ENCODE assay signal across 8 cellular contexts in the genomic region with DNA sequence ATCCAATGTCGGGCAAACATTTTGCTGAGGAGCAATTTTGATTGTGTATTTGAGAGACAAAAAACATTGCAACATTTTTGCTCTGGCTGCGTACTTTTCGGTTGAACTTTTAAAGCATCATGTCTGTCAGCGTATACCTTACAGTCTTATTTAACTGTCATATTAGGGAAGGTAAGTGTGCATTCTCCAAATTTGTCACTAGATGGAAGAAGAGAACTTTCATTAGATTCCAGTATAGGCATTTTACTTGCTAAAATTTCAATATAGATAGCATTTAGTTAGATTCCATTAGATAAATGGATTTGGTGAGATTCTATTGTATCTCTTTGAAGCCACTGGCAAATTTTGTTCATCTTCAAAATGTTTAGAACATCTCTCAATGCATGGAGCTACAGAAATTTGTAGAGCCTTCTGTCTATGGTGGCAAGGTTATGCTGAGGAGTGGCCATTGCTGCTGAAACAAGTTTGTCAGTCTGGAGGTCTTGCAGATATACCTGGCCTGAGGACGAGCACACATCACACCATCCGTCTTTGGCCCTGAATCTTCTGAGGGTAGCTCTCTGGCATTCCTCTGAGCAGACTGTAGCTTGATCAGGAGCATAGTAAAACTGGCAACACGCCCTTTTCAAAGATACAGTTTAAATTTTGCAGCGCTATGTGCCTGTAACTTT.
A peak's percentile ranks its signal among the peaks of the same experiment; 100 is the strongest.
DNase-seq lines count a peak whose midpoint lies in the region; ATAC-seq, FAIRE-seq and TF ChIP-seq lines count a peak whose summit lies in the region.

No MANE protein-coding gene starts in this region.

- peak; percentile 25 for DNase-seq in KBM-7
- DNase-seq in HepG2 (ENCODE audit: low spot score): peak; percentile 14
- DNase-seq in stimulated activated CD4-positive, alpha-beta T cell treated with anti-CD3 and anti-CD28 coated beads, Interleukin-4, amount 100 ng/mL, for 1 hour: no peak
- DNase-seq in activated gamma-delta T cell treated with Interleukin-2 at 50 U/mL for 16 hours: no peak
- no peak for DNase-seq in NCI-H524 treated with DMSO at 0.1 percent for 48 hours (lab: John Stamatoyannopoulos, UW)

- ATAC-seq in HepG2 (peak; percentile 71), GM19351 (IDR thresholded peaks at IDR 0.05; ENCODE audit: unreplicated experiment) (no peak)

- H3K4me1 ChIP-seq in DOHH2 (ENCODE audit: control insufficient read depth, low read length) (no peaks in the 10 kb centered on the region), HepG2 (ENCODE audit: insufficient read depth, low read length) (no peaks in the 10 kb centered on the region)

- CTCF ChIA-PET in HepG2 (lab: Yijun Ruan, JAX; ENCODE audit: low intra/inter-chr PET ratio, low total read pairs): no interaction called here

- H4K20me1 ChIP-seq in DOHH2 (ENCODE audit: control insufficient read depth, insufficient read depth, low read depth, low read length) (no peaks in the 10 kb centered on the region), HepG2 (ENCODE audit: insufficient read depth, low read length) (no peaks in the 10 kb centered on the region)

- H2AFZ ChIP-seq in HepG2 (ENCODE audit: low read length): no peak overlapping the region

- POLR2A ChIA-PET in HepG2 (lab: Yijun Ruan, JAX): no interaction called here

- no peak for FAIRE-seq in HepG2 (lab: Jason Lieb, UNC)

- TF ChIP-seq POLR2A in HepG2 (IDR thresholded peaks at IDR 0.05; ENCODE audit: insufficient read depth in 1 of 2, low read depth in 2 of 2, low read length in 2 of 2): no peak

- H3K27me3 ChIP-seq in DOHH2 (ENCODE audit: control insufficient read depth, low read length) (no peaks in the 10 kb centered on the region), HepG2 (ENCODE audit: control insufficient read depth in 1 of 2, insufficient read depth in 2 of 2, low read length in 2 of 2) (no peaks in the 10 kb centered on the region)

- intact Hi-C loops in HepG2 (cut with micrococcal nuclease; ENCODE audit: unreplicated experiment): loop anchor here (2.0 to 10.0 kb wide), 2 partner anchors 259 to 325 kb away; no protein-coding TSS in a partner anchor

- peak; percentile 40 for TF ChIP-seq CTCF in DOHH2 (IDR thresholded peaks at IDR 0.05; ENCODE audit: low read depth, low read length, poor library complexity, severe bottlenecking)
- TF ChIP-seq CTCF in VCaP (conservative IDR thresholded peaks at IDR 0.05): peak; percentile 79
- TF ChIP-seq CTCF in HepG2 (CRISPR knock-in tag; IDR thresholded peaks at IDR 0.05): peak; percentile 37

- 12% methylated on average over 8 of the region's 8 CpGs for whole genome bisulfite sequencing in HepG2 (ENCODE audit: low lambda C conversion rate)

- in situ Hi-C loops in KBM-7 (cut with MboI; ENCODE audit: low pct_unique_long_range_greater_than_20kb, low sequenced_read_pairs): no loop called here
- in situ Hi-C loops in HepG2 (cut with HindIII; ENCODE audit: extremely low pct_ligation_motif_present, low pct_unique_long_range_greater_than_20kb): no loop called here

- no peak for TF ChIP-seq RAD21 in HepG2 (CRISPR knock-in tag; IDR thresholded peaks at IDR 0.05)

- H3K9ac ChIP-seq in HepG2 (ENCODE audit: insufficient read depth, low read depth, low read length): no peak overlapping the region

- no peaks in the 10 kb centered on the region for H3K9me2 ChIP-seq in DOHH2 (replicated peaks; ENCODE audit: control insufficient read depth, low read length)

- H3K27ac ChIP-seq in DOHH2 (ENCODE audit: low read depth, low read length): no peak overlapping the region
- H3K27ac ChIP-seq in VCaP: no peak overlapping the region
- H3K27ac ChIP-seq in HepG2 (ENCODE audit: extremely low read length, insufficient read depth, low read length): no peak overlapping the region

- no peaks in the 10 kb centered on the region for H3K36me3 ChIP-seq in DOHH2 (ENCODE audit: control insufficient read depth, low read length)
- no peaks in the 10 kb centered on the region for H3K36me3 ChIP-seq in HepG2 (replicated peaks in 1 of 2; ENCODE audit: control insufficient read depth in 1 of 2, insufficient read depth in 2 of 2, low read length in 2 of 2)

- no peaks in the 10 kb centered on the region for H3F3A ChIP-seq in DOHH2 (ENCODE audit: control insufficient read depth, insufficient read depth)

- no peak overlapping the region for H3K4me2 ChIP-seq in DOHH2 (ENCODE audit: low read length)
- H3K4me2 ChIP-seq in HepG2 (ENCODE audit: low read depth, low read length): no peak overlapping the region

- no peaks in the 10 kb centered on the region for H3K79me2 ChIP-seq in DOHH2 (ENCODE audit: control insufficient read depth, low read length)
- H3K79me2 ChIP-seq in HepG2 (ENCODE audit: insufficient read depth, low read length): no peaks in the 10 kb centered on the region

- H3K4me3 ChIP-seq in DOHH2 (ENCODE audit: low read length): no peak overlapping the region
- H3K4me3 ChIP-seq in HepG2 (replicated peaks in 1 of 3; ENCODE audit: insufficient read depth in 1 of 3, low read depth in 2 of 3, low read length in 3 of 3): no peak overlapping the region

- H3K9me3 ChIP-seq in DOHH2 (ENCODE audit: control insufficient read depth, insufficient read depth, low read length) (no peaks in the 10 kb centered on the region), HepG2 (ENCODE audit: low read length) (no peaks in the 10 kb centered on the region)

- no TSS peak for BruUV-seq in HepG2 (replicated peaks; lab: Mats Ljungman, UMichigan)

- TF ChIP-seq EP300 in HepG2 (IDR thresholded peaks at IDR 0.05; ENCODE audit: low read depth in 2 of 2, low read length in 2 of 2) (no peak), HepG2 (CRISPR knock-in tag; IDR thresholded peaks at IDR 0.05; ENCODE audit: borderline replicate concordance) (no peak)

TF ChIP-seq in HepG2, 621 proteins besides CTCF, POLR2A, EP300 and RAD21:
- TF ChIP-seq SMYD3 (CRISPR knock-in tag; IDR thresholded peaks at IDR 0.05): no peak
- peak; percentile 19; the same call in 1 of the 2 replicates for TF ChIP-seq SMC3 (IDR thresholded peaks at IDR 0.05; ENCODE audit: low read length)
- TF ChIP-seq STAG1 (CRISPR knock-in tag; IDR thresholded peaks at IDR 0.05): peak; percentile 54

Comparison
In these comparisons a context has a peak if more than half of its experiments do, and no peak if none do; other contexts are left out.
1. DNase-seq: peak in KBM-7 (single experiment) and HepG2 (single experiment); none in stimulated activated CD4-positive, alpha-beta T cell treated with anti-CD3 and anti-CD28 coated beads, Interleukin-4, amount 100 ng/mL, for 1 hour (single experiment), activated gamma-delta T cell treated with Interleukin-2 at 50 U/mL for 16 hours (single experiment) and NCI-H524 treated with DMSO at 0.1 percent for 48 hours (single experiment).
2. Peak in every context shown above with its lines, with median percentiles within 50 percentile points of each other: CTCF ChIP-seq.